ENCODE assay signal across 17 cellular contexts in the genomic region with DNA sequence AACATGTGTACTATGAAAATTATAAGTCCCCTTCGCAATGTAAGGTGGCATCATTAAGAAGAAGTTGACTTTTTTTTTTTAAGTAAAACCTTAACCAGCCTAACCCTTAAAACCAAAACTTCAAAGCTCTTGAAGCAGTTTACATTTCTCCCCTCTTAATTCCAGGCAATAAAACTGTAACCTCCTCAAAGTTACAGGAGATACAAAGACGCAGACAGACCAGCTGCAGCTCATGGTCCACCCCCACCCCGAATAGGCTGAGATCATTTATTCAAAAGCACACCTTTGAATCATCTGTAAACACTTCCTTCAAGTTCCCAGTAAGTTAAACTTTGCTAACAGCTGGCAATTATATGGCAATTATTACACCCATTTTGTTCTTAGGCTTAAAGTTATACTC.
DNase-seq lines count a peak whose midpoint lies in the region; TF ChIP-seq lines count a peak whose summit lies in the region.
"Had no signal": no experiment of that assay in that cellular context is flagged by ENCODE, and none has a peak within 500 bp of the region (broad histone marks: within the 10 kb centered on the region; RNA-seq: fewer than 3 reads in every experiment).

No MANE protein-coding gene starts in this region.

- H3K4me2 ChIP-seq in smooth muscle cell = peak overlapping the region; percentile 4
- H3K4me2 ChIP-seq: A549, BLaER1 had no signal

- H2AFZ ChIP-seq in smooth muscle cell (ENCODE audit: low read depth) = no peak overlapping the region

- H3K27me3 ChIP-seq in SJCRH30 = no peaks in the 10 kb centered on the region
- no peaks in the 10 kb centered on the region for H3K27me3 ChIP-seq in smooth muscle cell (ENCODE audit: low read depth)
- H3K27me3 ChIP-seq: BLaER1 had no signal

- H3K79me2 ChIP-seq in smooth muscle cell (ENCODE audit: low read depth) = no peaks in the 10 kb centered on the region

- POLR2A ChIA-PET in HEK293 (lab: Yijun Ruan, JAX) = no interaction called here

- H3K4me3 ChIP-seq in HEK293 (ENCODE audit: low read depth, low read length) (no peak overlapping the region), SJCRH30 (peak overlapping the region; percentile 38), smooth muscle cell (no peak overlapping the region)
- H3K4me3 ChIP-seq: A549, BLaER1, HAP-1, K562 had no signal

- no peaks in the 10 kb centered on the region for H4K20me1 ChIP-seq in smooth muscle cell (ENCODE audit: low read depth)
- H4K20me1 ChIP-seq: BLaER1 had no signal

- H3K4me1 ChIP-seq in HEK293 (ENCODE audit: control insufficient read depth, insufficient read depth, low read length) = peaks cover 8% of the 10 kb centered on the region
- H3K4me1 ChIP-seq in SJCRH30 = peaks cover 47% of the 10 kb centered on the region
- H3K4me1 ChIP-seq in smooth muscle cell (ENCODE audit: low read depth) = no peaks in the 10 kb centered on the region
- H3K4me1 ChIP-seq: A549, BLaER1, HAP-1 had no signal

- no peaks in the 10 kb centered on the region for H3F3A ChIP-seq in smooth muscle cell (ENCODE audit: low read depth)

- H3K9ac ChIP-seq in smooth muscle cell (ENCODE audit: low read depth) = no peak overlapping the region
- H3K9ac ChIP-seq: BLaER1 had no signal

- TF ChIP-seq CTCF in HEK293 (tag by site-specific recombination; IDR thresholded peaks at IDR 0.05) (no peak), smooth muscle cell (IDR thresholded peaks at IDR 0.05; ENCODE audit: borderline replicate concordance, insufficient read depth, poor library complexity, severe bottlenecking) (no peak)

- H3K9me3 ChIP-seq in HEK293 (ENCODE audit: control insufficient read depth, insufficient read depth, low read depth, low read length) (no peaks in the 10 kb centered on the region), SJCRH30 (replicated peaks) (no peaks in the 10 kb centered on the region; the same call in 1 of the 2 replicates), smooth muscle cell (replicated peaks; ENCODE audit: low read depth) (no peaks in the 10 kb centered on the region)
- H3K9me3 ChIP-seq: A549, BLaER1, HAP-1 had no signal

- DNase-seq in SJCRH30 (peak; percentile 16 to 37), left kidney (ENCODE audit: low read depth, low spot score) (peak; percentile 17), smooth muscle cell (lab: John Stamatoyannopoulos, UW; ENCODE audit: unreplicated experiment) (no peak), GM03348 (ENCODE audit: low spot score) (no peak), cerebellar nuclear complex (lab: John Stamatoyannopoulos, UW) (no peak)
- DNase-seq in activated effector memory CD4-positive, alpha-beta T cell treated with Interleukin-2 at 50 U/mL for 16 hours = no peak
- DNase-seq: CD8-positive, alpha-beta memory T cell; DMS 273 treated with DMSO at 0.1 percent for 48 hours; DMS79 treated with DMSO at 0.1 percent for 48 hours; EL; GDM1; HFFc6 had no signal

- H3K27ac ChIP-seq in HEK293 (ENCODE audit: extremely low read depth, low read depth, low read length) = no peak overlapping the region
- H3K27ac ChIP-seq in SJCRH30 = peak overlapping the region; percentile 78
- H3K27ac ChIP-seq in smooth muscle cell (ENCODE audit: low read depth) = no peak overlapping the region
- H3K27ac ChIP-seq: A549, BLaER1 had no signal

- H3K36me3 ChIP-seq in HEK293 (ENCODE audit: control insufficient read depth in 2 of 2, insufficient read depth in 1 of 2, low read length in 2 of 2) (no peaks in the 10 kb centered on the region), SJCRH30 (no peaks in the 10 kb centered on the region), smooth muscle cell (ENCODE audit: low read depth) (no peaks in the 10 kb centered on the region)
- H3K36me3 ChIP-seq: BLaER1, HAP-1 had no signal

- WGBS in smooth muscle cell (ENCODE audit: low lambda C conversion rate) = 44% methylated on average over 3 of the region's 3 CpGs

- CTCF ChIA-PET in HEK293 (lab: Yijun Ruan, JAX) = no interaction called here

TF ChIP-seq in HEK293, 187 proteins besides CTCF, POLR2A, EP300 and RAD21:
- 0 out of 2 replicates have a peak, but pooled peaks have one; percentile 40 for TF ChIP-seq ZNF335 (tag by site-specific recombination; conservative IDR thresholded peaks at IDR 0.05)
- TF ChIP-seq, protein P1, sequence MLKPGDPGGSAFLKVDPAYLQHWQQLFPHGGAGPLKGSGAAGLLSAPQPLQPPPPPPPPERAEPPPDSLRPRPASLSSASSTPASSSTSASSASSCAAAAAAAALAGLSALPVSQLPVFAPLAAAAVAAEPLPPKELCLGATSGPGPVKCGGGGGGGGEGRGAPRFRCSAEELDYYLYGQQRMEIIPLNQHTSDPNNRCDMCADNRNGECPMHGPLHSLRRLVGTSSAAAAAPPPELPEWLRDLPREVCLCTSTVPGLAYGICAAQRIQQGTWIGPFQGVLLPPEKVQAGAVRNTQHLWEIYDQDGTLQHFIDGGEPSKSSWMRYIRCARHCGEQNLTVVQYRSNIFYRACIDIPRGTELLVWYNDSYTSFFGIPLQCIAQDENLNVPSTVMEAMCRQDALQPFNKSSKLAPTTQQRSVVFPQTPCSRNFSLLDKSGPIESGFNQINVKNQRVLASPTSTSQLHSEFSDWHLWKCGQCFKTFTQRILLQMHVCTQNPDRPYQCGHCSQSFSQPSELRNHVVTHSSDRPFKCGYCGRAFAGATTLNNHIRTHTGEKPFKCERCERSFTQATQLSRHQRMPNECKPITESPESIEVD (tag by site-specific recombination; IDR thresholded peaks at IDR 0.05) = peak; percentile 45; the same call in 1 of the 2 replicates
- peak; percentile 68; the same call in 1 of the 2 replicates for TF ChIP-seq WT1 (tag by site-specific recombination; IDR thresholded peaks at IDR 0.05)
- TF ChIP-seq ZNF121 (tag by site-specific recombination; IDR thresholded peaks at IDR 0.05) = no peak
- no peak for TF ChIP-seq ZNF791 (tag by site-specific recombination; IDR thresholded peaks at IDR 0.05)

Comparison
In these comparisons a context has a peak if more than half of its experiments do, and no peak if none do; other contexts are left out.
1. DNase-seq: peak in SJCRH30 (2 of 2) and left kidney (single experiment); none in smooth muscle cell (single experiment), GM03348 (single experiment), cerebellar nuclear complex (0 of 2) and activated effector memory CD4-positive, alpha-beta T cell treated with Interleukin-2 at 50 U/mL for 16 hours (single experiment).